ENCODE assay signal across 16 cellular contexts in the genomic region with DNA sequence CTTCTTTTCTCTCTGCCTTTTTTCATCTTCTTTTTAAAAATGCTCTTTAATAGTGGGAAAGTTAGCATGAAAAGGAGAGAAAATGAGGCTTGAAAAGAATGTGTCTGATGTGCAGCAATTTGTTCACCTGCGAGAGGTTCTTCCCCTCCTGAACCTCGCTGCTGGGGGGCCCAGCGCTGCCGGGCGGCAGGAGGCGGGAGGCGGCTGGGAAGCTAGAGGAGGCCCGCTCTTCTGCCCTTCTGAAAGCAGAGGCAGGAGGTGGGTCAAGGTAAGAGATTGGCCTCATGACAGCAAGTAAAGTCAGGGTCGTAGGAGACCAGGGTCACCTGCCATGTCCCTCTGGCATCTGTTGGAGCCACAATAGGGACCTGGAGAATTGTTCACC.
"Had no signal": no experiment of that assay in that cellular context is flagged by ENCODE, and none has a peak within 500 bp of the region (broad histone marks: within the 10 kb centered on the region; RNA-seq: fewer than 3 reads in every experiment).

No MANE protein-coding gene starts in this region.

- ATAC-seq: foreskin keratinocyte, left colon had no signal

- H3K4me2 ChIP-seq: hepatocyte had no signal

- H3K36me3 ChIP-seq: right atrium auricular region, tibial nerve, uterus, WERI-Rb-1 had no signal

- H3K9me3 ChIP-seq: uterus had no signal

- H3K79me2 ChIP-seq: hepatocyte had no signal

- DNase-seq: activated CD4-positive, alpha-beta T cell treated with anti-CD3 and anti-CD28 coated beads for 1 hour; activated gamma-delta T cell treated with Interleukin-2 at 50 U/mL for 16 hours; anterior cingulate cortex; caudate nucleus; dorsolateral prefrontal cortex; foreskin keratinocyte; left colon; T-helper 2 cell; uterus; WERI-Rb-1 had no signal

- H3K27me3 Mint-ChIP-seq: brain; stimulated activated naive CD8-positive, alpha-beta T cell treated with anti-CD3 and anti-CD28 coated beads, Interleukin-15, Interleukin-2, amounts not matched to agents 100 ng/mL and 50 ng/mL, for 24 hours had no signal

- H3K4me3 Mint-ChIP-seq: brain; stimulated activated naive CD8-positive, alpha-beta T cell treated with anti-CD3 and anti-CD28 coated beads, Interleukin-15, Interleukin-2, amounts not matched to agents 100 ng/mL and 50 ng/mL, for 24 hours had no signal

- H2AFZ ChIP-seq: hepatocyte had no signal

- H3K27ac Mint-ChIP-seq: stimulated activated naive CD8-positive, alpha-beta T cell treated with anti-CD3 and anti-CD28 coated beads, Interleukin-15, Interleukin-2, amounts not matched to agents 100 ng/mL and 50 ng/mL, for 24 hours had no signal

- H3K4me3 ChIP-seq: dorsolateral prefrontal cortex, hepatocyte, lung, right atrium auricular region, tibial nerve, uterus had no signal

- H3K27me3 ChIP-seq: dorsolateral prefrontal cortex, hepatocyte, right atrium auricular region, tibial nerve, uterus had no signal

- H3K4me1 ChIP-seq: foreskin keratinocyte had no signal

- H3K27ac ChIP-seq: dorsolateral prefrontal cortex, foreskin keratinocyte, hepatocyte, tibial nerve, uterus, WERI-Rb-1 had no signal
